37 cellular contexts compared by ENCODE assay signal in the genomic region with DNA sequence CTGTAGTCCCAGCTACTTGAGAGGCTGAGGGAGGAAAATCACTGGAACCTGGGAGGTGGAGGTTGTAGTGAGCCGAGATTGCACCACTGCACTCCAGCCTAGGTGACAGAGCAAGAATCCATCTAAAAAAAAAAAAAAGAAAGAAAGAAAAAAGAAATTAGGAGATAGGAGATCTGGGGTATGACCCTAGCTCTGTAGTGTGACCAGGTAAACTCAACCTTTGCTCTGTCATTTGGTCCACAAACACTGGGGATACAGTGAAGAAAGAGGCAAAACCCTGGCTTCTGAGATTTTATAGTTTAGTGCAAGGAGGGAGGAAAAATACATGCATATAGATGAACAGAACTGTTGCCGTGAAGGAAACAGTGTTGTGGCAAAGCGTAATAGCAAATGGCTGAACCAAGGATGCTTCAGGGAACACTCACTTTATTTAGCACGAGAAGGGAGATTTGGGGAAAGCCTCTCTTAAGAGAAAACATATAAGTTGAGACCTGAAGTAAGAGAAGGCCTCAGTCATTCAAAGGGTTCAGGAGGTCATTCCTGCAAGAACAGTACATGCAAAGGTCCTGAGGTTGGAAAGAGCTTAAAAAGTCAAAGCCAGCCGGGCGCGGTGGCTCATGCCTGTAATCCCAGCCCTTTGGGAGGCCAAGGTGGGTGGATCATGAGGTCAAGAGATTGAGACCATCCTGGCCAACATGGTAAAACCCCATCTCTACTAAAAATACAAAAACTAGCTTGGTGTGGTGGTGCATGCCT.
"Had no signal": no experiment of that assay in that cellular context is flagged by ENCODE, and none has a peak within 500 bp of the region (broad histone marks: within the 10 kb centered on the region; RNA-seq: fewer than 3 reads in every experiment).

No MANE protein-coding gene starts in this region.

- H3K27ac ChIP-seq: adrenal gland, body of pancreas, brain microvascular endothelial cell, breast epithelium, VCaP had no signal

- FAIRE-seq: astrocyte, TTC549 had no signal

- H3K36me3 Mint-ChIP-seq: activated CD4-positive, alpha-beta memory T cell treated with anti-CD3 and anti-CD28 coated beads for 36 hours; activated naive CD4-positive, alpha-beta T cell treated with anti-CD3 and anti-CD28 coated beads, Interleukin-2, amount 50 U/mL, for 72 hours; activated naive CD8-positive, alpha-beta T cell treated with anti-CD3 and anti-CD28 coated beads for 36 hours had no signal

- H3K9me3 Mint-ChIP-seq: activated CD4-positive, alpha-beta memory T cell treated with anti-CD3 and anti-CD28 coated beads for 36 hours; activated CD4-positive, alpha-beta T cell treated with anti-CD3 and anti-CD28 coated beads, Interleukin-2, amount 10 ng/mL, durations not matched to agents 24 days and 14 days; activated CD8-positive, alpha-beta T cell treated with anti-CD3 and anti-CD28 coated beads for 36 hours; activated naive CD4-positive, alpha-beta T cell treated with anti-CD3 and anti-CD28 coated beads for 36 hours; activated naive CD4-positive, alpha-beta T cell treated with anti-CD3 and anti-CD28 coated beads, Interleukin-2, amount 50 U/mL, for 72 hours; activated naive CD8-positive, alpha-beta T cell treated with anti-CD3 and anti-CD28 coated beads for 36 hours; activated T-cell treated with anti-CD3 and anti-CD28 coated beads, Interleukin-2, amount 50 U/mL, for 4 hours; activated T-cell treated with anti-CD3 and anti-CD28 coated beads, Interleukin-2, amount 50 U/mL, for 72 hours; activated T-helper 1 cell treated with anti-CD3 and anti-CD28 coated beads, Interleukin-12 subunit alpha, Interleukin-12 subunit beta, Interleukin-2, Interleukin-4 antibody, amounts not matched to agents 30 ng/mL and 10 ng/mL and 1 ng/mL, durations not matched to agents 14 hours and 24 hours and 36 hours; activated T-helper 17 cell treated with anti-CD3 and anti-CD28 coated beads, Interleukin-2, amount 50 U/mL, for 72 hours; T-helper 1 cell treated with Interleukin-12 subunit alpha and Interleukin-12 subunit beta and Interleukin-4 antibody, amounts not matched to agents 30 μg/mL and 1 μg/mL, for 36 hours; T-helper 2 cell treated with Interferon-gamma antibody and Interleukin-4, amounts not matched to agents 5 μg/mL and 100 μg/mL, for 36 hours had no signal

- H3K4me3 ChIP-seq: adrenal gland, body of pancreas, breast epithelium had no signal

- H3K27me3 Mint-ChIP-seq: activated B cell treated with CpG ODN at 0.5 μM for 24 hours; activated CD4-positive, alpha-beta memory T cell treated with anti-CD3 and anti-CD28 coated beads for 36 hours; activated CD4-positive, alpha-beta T cell treated with anti-CD3 and anti-CD28 coated beads, Interleukin-2, amount 10 ng/mL, durations not matched to agents 24 days and 14 days; activated naive CD8-positive, alpha-beta T cell treated with anti-CD3 and anti-CD28 coated beads for 36 hours; activated T-helper 17 cell treated with anti-CD3 and anti-CD28 coated beads, Interleukin-2, amount 50 U/mL, for 72 hours had no signal

- H3K36me3 ChIP-seq: adrenal gland, brain microvascular endothelial cell, breast epithelium had no signal

- ATAC-seq: activated CD8-positive, alpha-beta T cell treated with anti-CD3 and anti-CD28 coated beads for 36 hours; activated naive CD4-positive, alpha-beta T cell treated with anti-CD3 and anti-CD28 coated beads, Interleukin-2, amount 50 U/mL, for 72 hours; activated T-cell treated with anti-CD3 and anti-CD28 coated beads, Interleukin-2, amount 50 U/mL, for 4 hours; activated T-cell treated with anti-CD3 and anti-CD28 coated beads, Interleukin-2, amount 50 U/mL, for 72 hours; activated T-helper 17 cell treated with anti-CD3 and anti-CD28 coated beads, Interleukin-2, amount 50 U/mL, for 72 hours; body of pancreas had no signal

- H3K4me3 Mint-ChIP-seq: activated B cell treated with CpG ODN at 0.5 μM for 24 hours; activated CD4-positive, alpha-beta memory T cell treated with anti-CD3 and anti-CD28 coated beads for 36 hours; activated CD4-positive, alpha-beta T cell treated with anti-CD3 and anti-CD28 coated beads, Interleukin-2, amount 10 ng/mL, durations not matched to agents 24 days and 14 days; activated CD8-positive, alpha-beta T cell treated with anti-CD3 and anti-CD28 coated beads for 36 hours; activated naive CD4-positive, alpha-beta T cell treated with anti-CD3 and anti-CD28 coated beads for 36 hours; activated naive CD8-positive, alpha-beta T cell treated with anti-CD3 and anti-CD28 coated beads for 36 hours; activated T-cell treated with anti-CD3 and anti-CD28 coated beads, Interleukin-2, amount 50 U/mL, for 4 hours; activated T-cell treated with anti-CD3 and anti-CD28 coated beads, Interleukin-2, amount 50 U/mL, for 72 hours; activated T-helper 1 cell treated with anti-CD3 and anti-CD28 coated beads, Interleukin-12 subunit alpha, Interleukin-12 subunit beta, Interleukin-2, Interleukin-4 antibody, amounts not matched to agents 30 ng/mL and 10 ng/mL and 1 ng/mL, durations not matched to agents 14 hours and 24 hours and 36 hours; activated T-helper 17 cell treated with anti-CD3 and anti-CD28 coated beads, Interleukin-2, amount 50 U/mL, for 72 hours; T-helper 1 cell treated with Interleukin-12 subunit alpha and Interleukin-12 subunit beta and Interleukin-4 antibody, amounts not matched to agents 30 μg/mL and 1 μg/mL, for 36 hours; T-helper 2 cell treated with Interferon-gamma antibody and Interleukin-4, amounts not matched to agents 5 μg/mL and 100 μg/mL, for 36 hours had no signal

- DNase-seq: activated B cell treated with CpG ODN at 0.5 μM for 24 hours; activated CD4-positive, alpha-beta memory T cell treated with anti-CD3 and anti-CD28 coated beads for 36 hours; activated CD4-positive, alpha-beta T cell treated with anti-CD3 and anti-CD28 coated beads for 4 hours; activated CD4-positive, alpha-beta T cell treated with anti-CD3 and anti-CD28 coated beads, Interleukin-2, amount 10 ng/mL, durations not matched to agents 24 days and 14 days; activated CD4-positive, alpha-beta T cell treated with anti-CD3 and anti-CD28 coated beads, Interleukin-2, amount 50 U/mL, for 1 hour; activated CD4-positive, alpha-beta T cell treated with anti-CD3 and anti-CD28 coated beads, Interleukin-2, amount 50 U/mL, for 4 hours; activated CD4-positive, CD25-positive, alpha-beta regulatory T cell treated with anti-CD3 and anti-CD28 coated beads, Interleukin-2, amount 50 U/mL, for 72 hours; activated CD8-positive, alpha-beta memory T cell treated with anti-CD3 and anti-CD28 coated beads, Interleukin-2, amount 50 U/mL, for 4 hours; activated CD8-positive, alpha-beta T cell treated with anti-CD3 and anti-CD28 coated beads for 36 hours; activated effector memory CD4-positive, alpha-beta T cell treated with anti-CD3 and anti-CD28 coated beads, Interleukin-2, amount 50 U/mL, for 16 hours; activated gamma-delta T cell treated with Interleukin-2 at 50 U/mL for 16 hours; activated naive CD4-positive, alpha-beta T cell; activated naive CD4-positive, alpha-beta T cell treated with anti-CD3 and anti-CD28 coated beads for 36 hours; activated naive CD4-positive, alpha-beta T cell treated with anti-CD3 and anti-CD28 coated beads, Interleukin-2, amount 50 U/mL, for 16 hours; activated naive CD8-positive, alpha-beta T cell treated with anti-CD3 and anti-CD28 coated beads for 36 hours; activated T-cell treated with anti-CD3 and anti-CD28 coated beads for 4 hours; activated T-cell treated with anti-CD3 and anti-CD28 coated beads, Interleukin-2, amount 50 U/mL, for 1 hour; activated T-cell treated with anti-CD3 and anti-CD28 coated beads, Interleukin-2, amount 50 U/mL, for 4 hours; activated T-cell treated with anti-CD3 and anti-CD28 coated beads, Interleukin-2, amount 50 U/mL, for 72 hours; adrenal gland; amniotic stem cell; aorta; body of pancreas; brain microvascular endothelial cell; central memory CD4-positive, alpha-beta T cell; T-helper 1 cell; T-helper 2 cell; T-helper 9 cell had no signal

- H3K27ac Mint-ChIP-seq: activated B cell treated with CpG ODN at 0.5 μM for 24 hours; activated CD4-positive, alpha-beta memory T cell treated with anti-CD3 and anti-CD28 coated beads for 36 hours; activated CD4-positive, alpha-beta T cell treated with anti-CD3 and anti-CD28 coated beads, Interleukin-2, amount 10 ng/mL, durations not matched to agents 24 days and 14 days; activated CD8-positive, alpha-beta T cell treated with anti-CD3 and anti-CD28 coated beads for 36 hours; activated naive CD4-positive, alpha-beta T cell treated with anti-CD3 and anti-CD28 coated beads for 36 hours; activated naive CD4-positive, alpha-beta T cell treated with anti-CD3 and anti-CD28 coated beads, Interleukin-2, amount 50 U/mL, for 72 hours; activated naive CD8-positive, alpha-beta T cell treated with anti-CD3 and anti-CD28 coated beads for 36 hours; activated T-cell treated with anti-CD3 and anti-CD28 coated beads, Interleukin-2, amount 50 U/mL, for 72 hours; activated T-helper 1 cell treated with anti-CD3 and anti-CD28 coated beads, Interleukin-12 subunit alpha, Interleukin-12 subunit beta, Interleukin-2, Interleukin-4 antibody, amounts not matched to agents 30 ng/mL and 10 ng/mL and 1 ng/mL, durations not matched to agents 14 hours and 24 hours and 36 hours; activated T-helper 17 cell treated with anti-CD3 and anti-CD28 coated beads, Interleukin-2, amount 50 U/mL, for 72 hours; T-helper 1 cell treated with Interleukin-12 subunit alpha and Interleukin-12 subunit beta and Interleukin-4 antibody, amounts not matched to agents 30 μg/mL and 1 μg/mL, for 36 hours; T-helper 2 cell treated with Interferon-gamma antibody and Interleukin-4, amounts not matched to agents 5 μg/mL and 100 μg/mL, for 36 hours had no signal

- H3K4me1 ChIP-seq: adrenal gland, body of pancreas, breast epithelium had no signal

- H3K27me3 ChIP-seq: adrenal gland, body of pancreas, brain microvascular endothelial cell, breast epithelium had no signal

- H3K9me3 ChIP-seq: adrenal gland, body of pancreas, breast epithelium had no signal

- H3K4me1 Mint-ChIP-seq: activated B cell treated with CpG ODN at 0.5 μM for 24 hours; activated CD4-positive, alpha-beta T cell treated with anti-CD3 and anti-CD28 coated beads, Interleukin-2, amount 10 ng/mL, durations not matched to agents 24 days and 14 days; activated naive CD8-positive, alpha-beta T cell treated with anti-CD3 and anti-CD28 coated beads for 36 hours; activated T-helper 17 cell treated with anti-CD3 and anti-CD28 coated beads, Interleukin-2, amount 50 U/mL, for 72 hours had no signal
